ENCODE assay signal across 14 cellular contexts in genomic region chrX:10104958-10105658, GRCh38. TPM values are rescaled to one million over a fixed set of nuclear protein-coding genes. Genes with fewer than 3 reads are reported as not detected.
DNase-seq lines count a peak whose midpoint lies in the region; ATAC-seq and TF ChIP-seq lines count a peak whose summit lies in the region.
"Had no signal": no experiment of that assay in that cellular context is flagged by ENCODE, and none has a peak within 500 bp of the region (broad histone marks: within the 10 kb centered on the region; RNA-seq: fewer than 3 reads in every experiment).

No MANE protein-coding gene starts in this region.

- H2AFZ ChIP-seq in H9 (ENCODE audit: low read length): no peak overlapping the region

- no peak overlapping the region for H2BK15ac ChIP-seq in H9 (ENCODE audit: low read depth, low read length)

- H3K79me2 ChIP-seq in H9 (ENCODE audit: insufficient read depth, low read length): no peaks in the 10 kb centered on the region

- H3K18ac ChIP-seq in H9 (ENCODE audit: insufficient read length, low read depth, low read length): no peak overlapping the region

- no peak overlapping the region for H3K14ac ChIP-seq in H9 (ENCODE audit: insufficient read depth, low read length)

- no peak overlapping the region for H3K9ac ChIP-seq in H9 (ENCODE audit: extremely low read depth, insufficient read length, low read length)

- H4K5ac ChIP-seq in H9 (ENCODE audit: insufficient read length, low read depth, low read length): no peak overlapping the region

- no peaks in the 10 kb centered on the region for H3K9me3 ChIP-seq in CD8-positive, alpha-beta T cell (ENCODE audit: low read length)
- H3K9me3 ChIP-seq in ascending aorta (no peaks in the 10 kb centered on the region), gastrocnemius medialis (no peaks in the 10 kb centered on the region), H9 (ENCODE audit: control insufficient read depth, low read depth, low read length) (no peaks in the 10 kb centered on the region)

- DNase-seq in CD8-positive, alpha-beta T cell: no peak
- DNase-seq in ascending aorta (ENCODE audit: low spot score in 2 of 2): no peak
- no peak for DNase-seq in left cardiac atrium
- DNase-seq in gastrocnemius medialis: no peak
- DNase-seq in T-helper 2 cell treated with Interferon-gamma antibody and Interleukin-4, amounts not matched to agents 5 μg/mL and 100 μg/mL, for 36 hours (ENCODE audit: low spot score): no peak
- DNase-seq in AG20443 (ENCODE audit: low spot score): no peak
- DNase-seq in H9: no peak
- no peak for DNase-seq in DMS79 (lab: John Stamatoyannopoulos, UW)
- DNase-seq: activated T-cell treated with anti-CD3 and anti-CD28 coated beads, Interleukin-2, amount 50 U/mL, for 72 hours; NCI-H510A; SHP77; stimulated activated CD4-positive, alpha-beta T cell treated with anti-CD3 and anti-CD28 coated beads, Interleukin-12 subunit alpha, Interleukin-12 subunit beta, amount 100 ng/mL, for 4 hours; WERI-Rb-1 had no signal

- H4K20me1 ChIP-seq in H9 (ENCODE audit: control insufficient read depth, insufficient read depth, insufficient read length): no peaks in the 10 kb centered on the region

- peaks cover 28% of the 10 kb centered on the region for H3K36me3 Mint-ChIP-seq in CD8-positive, alpha-beta T cell
- peaks cover 20% of the 10 kb centered on the region for H3K36me3 Mint-ChIP-seq in T-helper 2 cell treated with Interferon-gamma antibody and Interleukin-4, amounts not matched to agents 5 μg/mL and 100 μg/mL, for 36 hours (ENCODE audit: low read depth)
- peaks cover 36 to 46% (median 42%) of the 10 kb centered on the region in 3 experiments for H3K36me3 Mint-ChIP-seq in H9 (ENCODE audit: insufficient read depth in 1 of 3, low read depth in 3 of 3)

- peaks cover 58% of the 10 kb centered on the region for H3K4me1 ChIP-seq in CD8-positive, alpha-beta T cell (ENCODE audit: insufficient read depth, low read length)
- H3K4me1 ChIP-seq in ascending aorta: peaks cover 0 to 2% of the 10 kb centered on the region in 2 donors
- H3K4me1 ChIP-seq in gastrocnemius medialis: peaks cover under 1 to 7% of the 10 kb centered on the region in 2 donors
- H3K4me1 ChIP-seq in H9 (ENCODE audit: insufficient read depth, low read length): 0 out of 2 replicates have a peak, but pooled peaks cover 2% of the 10 kb centered on the region

- no peaks in the 10 kb centered on the region for H3K27me3 Mint-ChIP-seq in CD8-positive, alpha-beta T cell (ENCODE audit: low read depth)
- no peaks in the 10 kb centered on the region for H3K27me3 Mint-ChIP-seq in T-helper 2 cell treated with Interferon-gamma antibody and Interleukin-4, amounts not matched to agents 5 μg/mL and 100 μg/mL, for 36 hours (ENCODE audit: low read depth)
- H3K27me3 Mint-ChIP-seq in H9 (ENCODE audit: low read depth): no peaks in the 10 kb centered on the region

- no peak overlapping the region for H3K27ac ChIP-seq in CD8-positive, alpha-beta T cell (ENCODE audit: low read depth, low read length)
- H3K27ac ChIP-seq in ascending aorta (peak overlapping the region; percentile 49 to 51), gastrocnemius medialis (peak overlapping the region in 3 of 4 donors; percentile 18 to 61 (median 51)), H9 (ENCODE audit: insufficient read length, low read depth, low read length) (no peak overlapping the region)
- H3K27ac ChIP-seq: WERI-Rb-1 had no signal

- no peak overlapping the region for H4K91ac ChIP-seq in H9 (ENCODE audit: insufficient read length, low read depth, low read length)

- H2AK5ac ChIP-seq in H9 (ENCODE audit: insufficient read length, low read length): no peak overlapping the region

- H3K4me1 Mint-ChIP-seq in CD8-positive, alpha-beta T cell (ENCODE audit: low read depth): peaks cover 71% of the 10 kb centered on the region
- peaks cover 24% of the 10 kb centered on the region for H3K4me1 Mint-ChIP-seq in T-helper 2 cell treated with Interferon-gamma antibody and Interleukin-4, amounts not matched to agents 5 μg/mL and 100 μg/mL, for 36 hours (ENCODE audit: low read depth)
- H3K4me1 Mint-ChIP-seq in H9: peaks cover 0 to 5% of the 10 kb centered on the region in 2 experiments; a peak in 1 of 4 replicates

- H3K4ac ChIP-seq in H9 (ENCODE audit: low read depth, low read length): no peak overlapping the region

- no peak overlapping the region for H3K4me3 Mint-ChIP-seq in CD8-positive, alpha-beta T cell
- H3K4me3 Mint-ChIP-seq in T-helper 2 cell treated with Interferon-gamma antibody and Interleukin-4, amounts not matched to agents 5 μg/mL and 100 μg/mL, for 36 hours: no peak overlapping the region
- H3K4me3 Mint-ChIP-seq in H9: no peak overlapping the region
- H3K4me3 Mint-ChIP-seq: neural crest cell had no signal

- ATAC-seq in CD8-positive, alpha-beta T cell: no peak
- ATAC-seq in left cardiac atrium (peak; percentile 43 to 63), gastrocnemius medialis (peak in 1 of 2 donors; percentile 70)
- ATAC-seq: activated T-cell treated with anti-CD3 and anti-CD28 coated beads, Interleukin-2, amount 50 U/mL, for 72 hours had no signal

- no peak overlapping the region for H3T11ph ChIP-seq in H9 (ENCODE audit: low read length)

- no CpG with 5 or more reads among the region's 10 CpGs for WGBS in H9 (ENCODE audit: extremely low coverage, insufficient read length, low lambda C conversion rate)

- no peak overlapping the region for H3K56ac ChIP-seq in H9 (ENCODE audit: insufficient read length, low read depth, low read length)

- no peak overlapping the region for H3K4me3 ChIP-seq in CD8-positive, alpha-beta T cell (ENCODE audit: low read depth, low read length)
- no peak overlapping the region for H3K4me3 ChIP-seq in ascending aorta
- no peak overlapping the region for H3K4me3 ChIP-seq in gastrocnemius medialis

- no peak overlapping the region for H4K8ac ChIP-seq in H9 (replicated peaks; ENCODE audit: insufficient read length, low read depth, low read length)

- no peak overlapping the region for H2BK12ac ChIP-seq in H9 (ENCODE audit: insufficient read length, low read depth, low read length)

- H3K27ac Mint-ChIP-seq in CD8-positive, alpha-beta T cell: peak overlapping the region; percentile 72
- no peak overlapping the region for H3K27ac Mint-ChIP-seq in T-helper 2 cell treated with Interferon-gamma antibody and Interleukin-4, amounts not matched to agents 5 μg/mL and 100 μg/mL, for 36 hours
- H3K27ac Mint-ChIP-seq in H9: no peak overlapping the region
- H3K27ac Mint-ChIP-seq: activated T-cell treated with anti-CD3 and anti-CD28 coated beads, Interleukin-2, amount 50 U/mL, for 72 hours had no signal

- POLR2A ChIA-PET in CD8-positive, alpha-beta T cell (lab: Charles Lee): no interaction called here

- H2BK20ac ChIP-seq in H9 (ENCODE audit: low read depth, low read length, poor library complexity, severe bottlenecking): no peak overlapping the region

- H3K23me2 ChIP-seq in H9 (ENCODE audit: insufficient read length, low read depth, low read length, poor library complexity, severe bottlenecking): no peaks in the 10 kb centered on the region

- H3K9me3 Mint-ChIP-seq in CD8-positive, alpha-beta T cell: no peaks in the 10 kb centered on the region
- no peaks in the 10 kb centered on the region for H3K9me3 Mint-ChIP-seq in T-helper 2 cell treated with Interferon-gamma antibody and Interleukin-4, amounts not matched to agents 5 μg/mL and 100 μg/mL, for 36 hours
- H3K9me3 Mint-ChIP-seq in H9: peaks cover 39 to 46% of the 10 kb centered on the region in 2 experiments
- H3K9me3 Mint-ChIP-seq: activated T-cell treated with anti-CD3 and anti-CD28 coated beads, Interleukin-2, amount 50 U/mL, for 72 hours had no signal

- H3K36me3 ChIP-seq in CD8-positive, alpha-beta T cell (ENCODE audit: insufficient read depth, low read length): no peaks in the 10 kb centered on the region
- peaks cover 4 to 12% of the 10 kb centered on the region in 2 donors for H3K36me3 ChIP-seq in ascending aorta
- H3K36me3 ChIP-seq in gastrocnemius medialis: no peaks in the 10 kb centered on the region
- H3K36me3 ChIP-seq: WERI-Rb-1 had no signal

- no peak overlapping the region for H2BK120ac ChIP-seq in H9 (ENCODE audit: low read depth, low read length, poor library complexity, severe bottlenecking)

- TF ChIP-seq CTCF in CD8-positive, alpha-beta T cell (IDR thresholded peaks at IDR 0.05): no peak
- TF ChIP-seq CTCF in ascending aorta (IDR thresholded peaks at IDR 0.05) (no peak), gastrocnemius medialis (IDR thresholded peaks at IDR 0.05 in 4 of 5, conservative IDR thresholded peaks at IDR 0.05 in 1 of 5) (no peak), H9 (conservative IDR thresholded peaks at IDR 0.05) (no peak)

- in situ Hi-C loops in gastrocnemius medialis (cut with MboI; ENCODE audit: low sequenced_read_pairs in 4 of 4): no loop called here

- no peaks in the 10 kb centered on the region for H3K79me1 ChIP-seq in H9 (ENCODE audit: insufficient read depth, low read depth, low read length, poor library complexity, severe bottlenecking)

- TF ChIP-seq POLR2A in gastrocnemius medialis (IDR thresholded peaks at IDR 0.05): no peak

- no peaks in the 10 kb centered on the region for H3K27me3 ChIP-seq in CD8-positive, alpha-beta T cell (ENCODE audit: insufficient read depth, low read length)
- no peaks in the 10 kb centered on the region for H3K27me3 ChIP-seq in ascending aorta
- H3K27me3 ChIP-seq in gastrocnemius medialis: no peaks in the 10 kb centered on the region
- no peaks in the 10 kb centered on the region for H3K27me3 ChIP-seq in H9 (ENCODE audit: insufficient read depth, low read length)

- H2BK5ac ChIP-seq in H9 (ENCODE audit: insufficient read length, low read length): no peak overlapping the region

- no peak overlapping the region for H3K23ac ChIP-seq in H9 (ENCODE audit: insufficient read length, low read depth, low read length)

- H3K4me2 ChIP-seq in H9 (ENCODE audit: insufficient read depth, insufficient read length, low read length): no peak overlapping the region

- intact Hi-C loops in CD8-positive, alpha-beta T cell (cut with DNase I, micrococcal nuclease): no loop called here
- intact Hi-C loops in ascending aorta (cut with DNase I): loop anchor here (2.0 kb wide), 1 partner anchor 22 kb away; no protein-coding TSS in a partner anchor
- intact Hi-C loops in left cardiac atrium (cut with DNase I): no loop called here
- intact Hi-C loops in gastrocnemius medialis (cut with DNase I; ENCODE audit: low total_unique reads): no loop called here

- CTCF ChIA-PET in CD8-positive, alpha-beta T cell (lab: Charles Lee): interaction anchor here (1.3 kb wide), 1 partner anchor 28 kb away, joined by 4 read pairs; no protein-coding TSS in a partner anchor

RNA-seq across cellular contexts. Expression of gene CLCN4, which starts 51.7 kb away (rescaled TPM):
- total RNA-seq in CD8-positive, alpha-beta T cell: under 1 TPM in 1 of 2 experiments, not detected in 1; 0.08 TPM
- 4.4 TPM for total RNA-seq in ascending aorta
- total RNA-seq in left cardiac atrium: 10 to 100 TPM; 22.2 to 22.8 TPM
- 100 to 1,000 TPM in 1 of 4 donors, 10 to 100 TPM in 3; 72.5 to 307 (median 84.4) TPM for total RNA-seq in gastrocnemius medialis
- 4.7 and 6.9 TPM in 2 replicates for total RNA-seq in H9 (2021)

Comparison
In these comparisons a context has a peak if more than half of its experiments do, and no peak if none do; other contexts are left out.
1. H3K27ac ChIP-seq: peak in ascending aorta (2 of 2) and gastrocnemius medialis (3 of 4); none in CD8-positive, alpha-beta T cell (single experiment) and H9 (single experiment).